1 cellular context compared by ENCODE assay signal in the genomic region with DNA sequence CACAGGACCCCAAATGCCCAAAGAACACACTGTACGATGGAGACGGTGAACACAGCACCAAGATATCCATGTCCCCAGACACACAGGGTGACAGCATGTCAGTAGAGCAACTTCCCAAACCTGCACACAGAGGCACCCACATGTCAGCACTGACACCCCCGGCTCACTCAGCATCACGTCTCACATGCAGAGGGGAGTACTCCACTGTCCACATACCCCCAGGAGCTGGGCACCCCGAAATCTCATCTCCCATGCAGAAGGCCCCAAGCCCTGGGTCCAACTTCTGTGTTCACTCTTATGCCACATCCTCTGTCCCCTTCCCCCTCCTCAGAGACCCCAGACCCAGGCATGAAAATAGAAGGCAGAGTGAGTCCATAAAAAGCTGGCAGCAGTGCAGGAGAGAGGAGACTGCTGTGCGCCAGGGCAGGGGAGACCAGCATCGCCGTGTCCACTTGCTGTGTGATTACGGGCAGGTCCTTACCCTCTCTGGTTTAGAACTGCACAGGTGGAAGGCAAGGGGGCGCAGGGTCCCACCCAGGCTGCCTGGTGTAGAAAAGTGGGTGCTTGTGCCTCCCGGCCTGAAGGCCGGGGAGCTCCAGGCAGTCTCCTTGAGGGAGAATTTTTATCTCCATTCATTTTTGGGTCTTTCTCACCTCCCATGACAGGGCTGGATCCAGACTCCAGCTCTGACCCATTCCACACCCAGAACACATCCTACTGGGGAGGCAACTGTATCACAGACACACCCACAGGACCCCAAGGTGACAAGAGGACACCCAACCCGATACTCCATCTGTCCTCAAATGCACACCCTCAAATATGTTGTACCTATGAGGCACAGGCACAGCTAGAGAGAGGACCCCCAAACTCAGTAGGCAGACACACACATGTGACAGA.
TF ChIP-seq lines count a peak whose summit lies in the region.

No MANE protein-coding gene starts in this region.

TF ChIP-seq in HCT116, 20 proteins besides CTCF, POLR2A, EP300 and RAD21:
- TF ChIP-seq EGR1 (IDR thresholded peaks at IDR 0.05; ENCODE audit: low read depth) (no peak), TCF7L2 (IDR thresholded peaks at IDR 0.05; ENCODE audit: borderline replicate concordance, extremely low read depth, insufficient read depth, insufficient read length) (no peak), JUND (IDR thresholded peaks at IDR 0.05) (no peak), ZNF274 (IDR thresholded peaks at IDR 0.05; ENCODE audit: low read depth, low read length) (no peak), POLR2AphosphoS5 (IDR thresholded peaks at IDR 0.05; ENCODE audit: low read depth, low read length) (no peak), ZFX (IDR thresholded peaks at IDR 0.05) (no peak), YY1 (IDR thresholded peaks at IDR 0.05; ENCODE audit: extremely low read depth, insufficient replicate concordance, low read depth, low read length) (no peak), ELF1 (IDR thresholded peaks at IDR 0.05; ENCODE audit: borderline replicate concordance, low read depth) (no peak)
TF ChIP-seq in HCT116: peak in this region for 0.
